ENCODE assay signal across 6 cellular contexts in genomic region chr5:34377671-34378070, GRCh38.
DNase-seq lines count a peak whose midpoint lies in the region; FAIRE-seq and TF ChIP-seq lines count a peak whose summit lies in the region.
"Not testable (repeated sequence)": the region's sequence is repeated elsewhere in the genome, so short reads cannot be mapped to it uniquely, and the experiment has no call there.

No MANE protein-coding gene starts in this region.

- H3K9me3 ChIP-seq in GM23248 (ENCODE audit: low read depth); adipocyte (ENCODE audit: control insufficient read depth, low read length): not testable (repeated sequence)

- not testable (repeated sequence) for TF ChIP-seq CTCF in BJ (IDR thresholded peaks at IDR 0.05; ENCODE audit: insufficient read depth, low read depth, low read length)

- CTCF ChIA-PET in BJ (lab: Yijun Ruan, JAX): not testable (repeated sequence)

- H3K4me1 ChIP-seq in GM23248 (ENCODE audit: insufficient read depth); adipocyte (ENCODE audit: control insufficient read depth, insufficient read depth, low read length): not testable (repeated sequence)

- DNase-seq in BJ (ENCODE audit: low read depth) (peak; percentile 0), GM23248 (peak; percentile 2), HS-27A (ENCODE audit: low read depth) (peak; percentile 8), adipocyte (ENCODE audit: low read depth) (peak; percentile 10), fibroblast of peridontal ligament (ENCODE audit: extremely low read depth) (peak; percentile 23)

- H3K9ac ChIP-seq in GM23248; adipocyte (ENCODE audit: low read length): not testable (repeated sequence)

- H3K27ac ChIP-seq in GM23248: not testable (repeated sequence)

- not testable (repeated sequence) for H3F3A ChIP-seq in GM23248 (ENCODE audit: insufficient read depth)

- not testable (repeated sequence) for H3K27me3 ChIP-seq in BJ (ENCODE audit: control insufficient read depth, insufficient read depth, low read length); GM23248 (replicated peaks; ENCODE audit: insufficient read depth); adipocyte (replicated peaks; ENCODE audit: control insufficient read depth, insufficient read depth, low read length)

- POLR2A ChIA-PET in BJ (lab: Charles Lee): not testable (repeated sequence)

- not testable (repeated sequence) for H2AFZ ChIP-seq in GM23248

- H3K4me3 ChIP-seq in BJ (ENCODE audit: low read depth, low read length); GM23248; adipocyte (ENCODE audit: low read length): not testable (repeated sequence)

- FAIRE-seq in islet of Langerhans (lab: Jason Lieb, UNC): peak; percentile 30

- in situ Hi-C loops in GM23248 (cut with MboI): not testable (repeated sequence)

- not testable (repeated sequence) for H3K4me2 ChIP-seq in GM23248 (ENCODE audit: unreplicated experiment)

- not testable (repeated sequence) for H3K36me3 ChIP-seq in BJ (ENCODE audit: control insufficient read depth, insufficient read depth, low read length); GM23248 (ENCODE audit: low read depth); adipocyte (ENCODE audit: control insufficient read depth, insufficient read depth, low read length, severe bottlenecking)

- H4K20me1 ChIP-seq in GM23248 (ENCODE audit: insufficient read depth): not testable (repeated sequence)

- not testable (repeated sequence) for H3K79me2 ChIP-seq in GM23248 (ENCODE audit: insufficient read depth)

- not testable (repeated sequence) for H3K9me2 ChIP-seq in GM23248 (ENCODE audit: insufficient read depth)

- 6 to 19% methylated on average over 2 of the region's 2 CpGs for WGBS in GM23248 (ENCODE audit: low coverage in 1 of 2, low lambda C conversion rate in 2 of 2, missing lambda C conversion rate in 2 of 2), 2 experiments
